8 cellular contexts compared by ENCODE assay signal in the genomic region with DNA sequence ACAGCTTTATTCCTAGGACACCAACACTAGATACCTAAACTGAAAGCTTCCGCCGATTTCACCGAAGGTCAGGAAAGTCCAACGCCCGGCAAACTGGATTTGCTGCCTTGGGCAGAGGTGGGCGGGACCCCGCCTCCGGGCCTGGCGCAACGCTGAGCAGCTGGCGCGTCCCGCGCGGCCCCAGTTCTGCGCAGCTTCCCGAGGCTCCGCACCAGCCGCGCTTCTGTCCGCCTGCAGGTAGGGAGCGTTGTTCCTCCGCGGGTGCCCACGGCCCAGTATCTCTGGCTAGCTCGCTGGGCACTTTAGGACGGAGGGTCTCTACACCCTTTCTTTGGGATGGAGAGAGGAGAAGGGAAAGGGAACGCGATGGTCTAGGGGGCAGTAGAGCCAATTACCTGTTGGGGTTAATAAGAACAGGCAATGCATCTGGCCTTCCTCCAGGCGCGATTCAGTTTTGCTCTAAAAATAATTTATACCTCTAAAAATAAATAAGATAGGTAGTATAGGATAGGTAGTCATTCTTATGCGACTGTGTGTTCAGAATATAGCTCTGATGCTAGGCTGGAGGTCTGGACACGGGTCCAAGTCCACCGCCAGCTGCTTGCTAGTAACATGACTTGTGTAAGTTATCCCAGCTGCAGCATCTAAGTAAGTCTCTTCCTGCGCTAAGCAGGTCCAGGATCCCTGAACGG. TPM values are rescaled to one million over a fixed set of nuclear protein-coding genes. Genes with fewer than 3 reads are reported as not detected.
A peak's percentile ranks its signal among the peaks of the same experiment; 100 is the strongest.
DNase-seq lines count a peak whose midpoint lies in the region; ATAC-seq, FAIRE-seq and TF ChIP-seq lines count a peak whose summit lies in the region.

A gene (plus strand): TSS at position 183 of the 692 bp plus-strand sequence. CDS start 5,572 bp downstream, outside the sequence.

- H3K27me3 ChIP-seq in colonic mucosa, result no peaks in the 10 kb centered on the region

- DNase-seq in A549 (ENCODE audit: low read depth in 1 of 2, low spot score in 1 of 2) (peak; percentile 70 to 91), NCI-H2227 treated with DMSO at 0.1 percent for 48 hours (lab: John Stamatoyannopoulos, UW) (peak; percentile 65), colonic mucosa (peak; percentile 94), left colon (peak; percentile 94 to 95)
- peak; percentile 80 to 86 for DNase-seq in activated CD4-positive, alpha-beta T cell treated with anti-CD3 and anti-CD28 coated beads for 4 hours
- peak; percentile 72 to 80 for DNase-seq in stimulated activated CD4-positive, alpha-beta T cell treated with anti-CD3 and anti-CD28 coated beads, Interleukin-1b, Interleukin-23, amount 100 ng/mL, for 4 hours (ENCODE audit: low read depth in 2 of 2)

- whole genome bisulfite sequencing in A549 (ENCODE audit: missing lambda C conversion rate), result 5% methylated on average over 16 of the region's 36 CpGs

- H3K27ac ChIP-seq in A549 (peak within 1 kb of the TSS; percentile 69 to 84), colonic mucosa (peak within 1 kb of the TSS; percentile 94)

- TF ChIP-seq CTCF in A549 (IDR thresholded peaks at IDR 0.05), result peak; percentile 75
- TF ChIP-seq CTCF in colonic mucosa (IDR thresholded peaks at IDR 0.05), result peak; percentile 61

- peak within 1 kb of the TSS; percentile 47 for H3K4me3 ChIP-seq in A549
- peak within 1 kb of the TSS; percentile 49 for H3K4me3 ChIP-seq in colonic mucosa

- FAIRE-seq in A549 (lab: Jason Lieb, UNC), result peak; percentile 61

- CTCF ChIA-PET in A549 (lab: Yijun Ruan, JAX), result interaction anchor here (0.6 to 5.5 kb wide), 38 partner anchors 9 to 386 kb away, joined by 3 to 96 read pairs (median 5); a partner anchor contains a TSS

- H3K9ac ChIP-seq in colonic mucosa (ENCODE audit: low read depth in 2 of 2, low read length in 2 of 2), result peak within 1 kb of the TSS; percentile 75

- TF ChIP-seq RAD21 in A549 (conservative IDR thresholded peaks at IDR 0.05 in 1 of 2, IDR thresholded peaks at IDR 0.05 in 1 of 2), result peak; percentile 80 to 83

- H3K4me1 ChIP-seq in A549 (peaks cover 53% of the 10 kb centered on the region), colonic mucosa (no peaks in the 10 kb centered on the region)

- H3K36me3 ChIP-seq in colonic mucosa, result no peaks in the 10 kb centered on the region

- peak; percentile 44 for TF ChIP-seq POLR2A in A549 (IDR thresholded peaks at IDR 0.05; ENCODE audit: low read length)

- ATAC-seq in A549 (peak; percentile 98 to 99), GM18511 (IDR thresholded peaks at IDR 0.05; ENCODE audit: unreplicated experiment) (peak; percentile 72), HG03095 (IDR thresholded peaks at IDR 0.05; ENCODE audit: unreplicated experiment) (peak; percentile 52), left colon (peak; percentile 99)

- intact Hi-C loops in colonic mucosa (cut with DNase I) (loop anchor here (5.0 kb wide), 1 partner anchor 137 kb away; no protein-coding TSS in a partner anchor), left colon (cut with DNase I, micrococcal nuclease) (loop anchor here in 1 of 2 donors (10.0 kb wide), 1 partner anchor 144 kb away; no protein-coding TSS in a partner anchor)

- POLR2A ChIA-PET in A549 (lab: Yijun Ruan, JAX), result interaction anchor here (0.5 to 2.2 kb wide), 9 partner anchors 13 to 772 kb away, joined by 3 to 21 read pairs (median 5); a partner anchor contains a TSS

- peak within 1 kb of the TSS; percentile 88 for H3K4me2 ChIP-seq in A549

- H3K9me3 ChIP-seq in A549, result no peaks in the 10 kb centered on the region
- H3K9me3 ChIP-seq in colonic mucosa, result no peaks in the 10 kb centered on the region

- TF ChIP-seq EP300 in A549 (IDR thresholded peaks at IDR 0.05), result no peak

TF ChIP-seq in A549, 52 proteins besides CTCF, POLR2A, EP300 and RAD21:
- TF ChIP-seq CHD2 (IDR thresholded peaks at IDR 0.05; ENCODE audit: low read length, partially characterized antibody) (no peak), NFE2L2 (conservative IDR thresholded peaks at IDR 0.05; ENCODE audit: low read length) (no peak), JUNB (IDR thresholded peaks at IDR 0.05) (no peak), PHF8 (IDR thresholded peaks at IDR 0.05; ENCODE audit: borderline replicate concordance, low read depth) (no peak), MAZ (IDR thresholded peaks at IDR 0.05; ENCODE audit: borderline replicate concordance, low read depth, low read length) (no peak), RARB (CRISPR knock-in tag; IDR thresholded peaks at IDR 0.05) (no peak), HOXB13 (CRISPR knock-in tag; IDR thresholded peaks at IDR 0.05; ENCODE audit: low read depth) (no peak), KDM1A (IDR thresholded peaks at IDR 0.05; ENCODE audit: low read depth) (no peak), RNF2 (IDR thresholded peaks at IDR 0.05; ENCODE audit: borderline replicate concordance, low read depth) (no peak), RFX5 (IDR thresholded peaks at IDR 0.05) (no peak), FOSB (CRISPR knock-in tag; IDR thresholded peaks at IDR 0.05) (no peak), HEYL (CRISPR knock-in tag; IDR thresholded peaks at IDR 0.05) (no peak), HOXA7 (CRISPR knock-in tag; IDR thresholded peaks at IDR 0.05) (no peak), ZFP36 (IDR thresholded peaks at IDR 0.05; ENCODE audit: borderline replicate concordance, partially characterized antibody) (no peak), EHMT2 (IDR thresholded peaks at IDR 0.05; ENCODE audit: low read depth) (no peak), GATA3 (IDR thresholded peaks at IDR 0.05; ENCODE audit: borderline replicate concordance) (no peak), BHLHE40 (IDR thresholded peaks at IDR 0.05; ENCODE audit: low read depth, low read length) (no peak), SMC3 (IDR thresholded peaks at IDR 0.05) (peak; percentile 76), NR3C1 (IDR thresholded peaks at IDR 0.05) (no peak), ZSCAN20 (CRISPR knock-in tag; IDR thresholded peaks at IDR 0.05) (no peak), RCOR1 (IDR thresholded peaks at IDR 0.05; ENCODE audit: low read depth, low read length) (no peak), FOSL2 (IDR thresholded peaks at IDR 0.05) (no peak), FOSL2 (CRISPR knock-in tag; IDR thresholded peaks at IDR 0.05) (no peak), CEBPB (IDR thresholded peaks at IDR 0.05) (peak in 1 of 2 experiments; percentile 55; a peak in 1 of 4 replicates)
- TF ChIP-seq, protein P1, sequence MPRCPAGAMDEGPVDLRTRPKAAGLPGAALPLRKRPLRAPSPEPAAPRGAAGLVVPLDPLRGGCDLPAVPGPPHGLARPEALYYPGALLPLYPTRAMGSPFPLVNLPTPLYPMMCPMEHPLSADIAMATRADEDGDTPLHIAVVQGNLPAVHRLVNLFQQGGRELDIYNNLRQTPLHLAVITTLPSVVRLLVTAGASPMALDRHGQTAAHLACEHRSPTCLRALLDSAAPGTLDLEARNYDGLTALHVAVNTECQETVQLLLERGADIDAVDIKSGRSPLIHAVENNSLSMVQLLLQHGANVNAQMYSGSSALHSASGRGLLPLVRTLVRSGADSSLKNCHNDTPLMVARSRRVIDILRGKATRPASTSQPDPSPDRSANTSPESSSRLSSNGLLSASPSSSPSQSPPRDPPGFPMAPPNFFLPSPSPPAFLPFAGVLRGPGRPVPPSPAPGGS (IDR thresholded peaks at IDR 0.05), result no peak
- TF ChIP-seq, protein P2, sequence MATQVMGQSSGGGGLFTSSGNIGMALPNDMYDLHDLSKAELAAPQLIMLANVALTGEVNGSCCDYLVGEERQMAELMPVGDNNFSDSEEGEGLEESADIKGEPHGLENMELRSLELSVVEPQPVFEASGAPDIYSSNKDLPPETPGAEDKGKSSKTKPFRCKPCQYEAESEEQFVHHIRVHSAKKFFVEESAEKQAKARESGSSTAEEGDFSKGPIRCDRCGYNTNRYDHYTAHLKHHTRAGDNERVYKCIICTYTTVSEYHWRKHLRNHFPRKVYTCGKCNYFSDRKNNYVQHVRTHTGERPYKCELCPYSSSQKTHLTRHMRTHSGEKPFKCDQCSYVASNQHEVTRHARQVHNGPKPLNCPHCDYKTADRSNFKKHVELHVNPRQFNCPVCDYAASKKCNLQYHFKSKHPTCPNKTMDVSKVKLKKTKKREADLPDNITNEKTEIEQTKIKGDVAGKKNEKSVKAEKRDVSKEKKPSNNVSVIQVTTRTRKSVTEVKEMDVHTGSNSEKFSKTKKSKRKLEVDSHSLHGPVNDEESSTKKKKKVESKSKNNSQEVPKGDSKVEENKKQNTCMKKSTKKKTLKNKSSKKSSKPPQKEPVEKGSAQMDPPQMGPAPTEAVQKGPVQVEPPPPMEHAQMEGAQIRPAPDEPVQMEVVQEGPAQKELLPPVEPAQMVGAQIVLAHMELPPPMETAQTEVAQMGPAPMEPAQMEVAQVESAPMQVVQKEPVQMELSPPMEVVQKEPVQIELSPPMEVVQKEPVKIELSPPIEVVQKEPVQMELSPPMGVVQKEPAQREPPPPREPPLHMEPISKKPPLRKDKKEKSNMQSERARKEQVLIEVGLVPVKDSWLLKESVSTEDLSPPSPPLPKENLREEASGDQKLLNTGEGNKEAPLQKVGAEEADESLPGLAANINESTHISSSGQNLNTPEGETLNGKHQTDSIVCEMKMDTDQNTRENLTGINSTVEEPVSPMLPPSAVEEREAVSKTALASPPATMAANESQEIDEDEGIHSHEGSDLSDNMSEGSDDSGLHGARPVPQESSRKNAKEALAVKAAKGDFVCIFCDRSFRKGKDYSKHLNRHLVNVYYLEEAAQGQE (IDR thresholded peaks at IDR 0.05), result no peak
- TF ChIP-seq, protein P3, sequence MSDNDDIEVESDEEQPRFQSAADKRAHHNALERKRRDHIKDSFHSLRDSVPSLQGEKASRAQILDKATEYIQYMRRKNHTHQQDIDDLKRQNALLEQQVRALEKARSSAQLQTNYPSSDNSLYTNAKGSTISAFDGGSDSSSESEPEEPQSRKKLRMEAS (IDR thresholded peaks at IDR 0.05), result peak; percentile 73
TF ChIP-seq in A549: peak in this region for 3.

RNA-seq across cellular contexts. Expression of the gene that starts here (rescaled TPM):
- 6.4 and 6.8 TPM in 2 replicates for polyA plus RNA-seq in A549 (2011; rRNA removed)
- polyA plus RNA-seq in A549 (2012; cell fraction: cytosol; rRNA removed), result 1.9 and 2.0 TPM in 2 replicates
- polyA plus RNA-seq in A549 (2012; cell fraction: nucleus; rRNA removed), result 2.4 and 4.4 TPM in 2 replicates
- 3.0 to 3.4 TPM (median 3.2 TPM) in 3 replicates for polyA plus RNA-seq in A549 (2017; fragmentation: RNase III; extraction: RNeasy Plus Mini Kit Qiagen cat#74134 plus additional on column Dnase treatment)
- polyA minus RNA-seq in A549 (2011; rRNA and poly(A)+ RNA removed), result 3.9 and 4.0 TPM in 2 replicates
- total RNA-seq in colonic mucosa, result 1 to 10 TPM; 1.6 to 2.0 TPM
- 1 to 10 TPM; 1.7 to 3.2 TPM for total RNA-seq in left colon

Comparison
In these comparisons a context has a peak if more than half of its experiments do, and no peak if none do; other contexts are left out.
1. Peak in every context shown above with its lines: DNase-seq, ATAC-seq, H3K4me3 ChIP-seq and H3K27ac ChIP-seq.